Comparison of ENCODE assay signal across 19 cellular contexts in the genomic region with DNA sequence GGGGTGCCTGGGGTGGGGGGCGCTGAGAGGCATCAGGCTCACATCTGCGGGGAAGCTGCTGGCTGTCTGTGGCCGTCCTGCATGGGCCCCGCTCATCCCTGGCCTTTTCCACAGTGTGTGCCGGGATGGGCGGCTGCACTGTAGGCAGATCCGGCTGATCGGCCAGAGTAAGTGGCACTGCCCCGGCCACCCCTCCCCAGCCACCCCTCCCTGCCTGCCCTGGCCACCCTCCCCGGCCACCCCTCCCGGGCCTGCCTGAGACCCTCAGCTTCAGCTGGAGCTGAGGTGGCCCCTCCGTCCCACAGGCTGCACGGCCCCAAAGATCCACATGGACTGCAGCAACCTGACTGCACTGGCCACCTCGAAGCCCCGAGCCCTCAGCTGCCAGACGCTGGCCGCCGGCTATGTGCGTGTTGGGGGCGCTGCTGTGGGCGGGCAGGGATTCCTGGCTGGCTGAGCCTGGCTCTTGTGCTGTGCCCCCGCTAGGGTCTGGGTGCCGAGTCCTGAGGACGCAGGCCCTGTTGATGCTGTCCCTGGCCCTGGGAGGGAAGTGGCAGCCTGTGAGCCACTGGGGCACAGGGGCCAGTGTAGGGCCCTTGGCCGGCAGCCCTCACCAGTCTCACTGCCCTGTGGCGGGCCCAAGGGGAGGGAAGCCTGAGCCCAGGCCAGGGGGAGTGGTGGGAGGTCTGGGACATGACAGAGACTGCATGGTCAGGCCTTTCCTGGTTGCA. TPM values are rescaled to one million over a fixed set of nuclear protein-coding genes. Genes with fewer than 3 reads are reported as not detected.
"Had no signal": no experiment of that assay in that cellular context is flagged by ENCODE, and none has a peak within 500 bp of the region (broad histone marks: within the 10 kb centered on the region; RNA-seq: fewer than 3 reads in every experiment).

No MANE protein-coding gene starts in this region.

- H3K27ac ChIP-seq: body of pancreas, gastroesophageal sphincter, stomach had no signal

- H3K4me3 Mint-ChIP-seq: activated CD8-positive, alpha-beta T cell treated with anti-CD3 and anti-CD28 coated beads for 36 hours; activated naive CD4-positive, alpha-beta T cell treated with anti-CD3 and anti-CD28 coated beads for 36 hours; activated T-helper 1 cell treated with anti-CD3 and anti-CD28 coated beads, Interleukin-12 subunit alpha, Interleukin-12 subunit beta, Interleukin-2, Interleukin-4 antibody, amounts not matched to agents 30 ng/mL and 10 ng/mL and 1 ng/mL, durations not matched to agents 14 hours and 24 hours and 36 hours; central memory CD8-positive, alpha-beta T cell; dendritic cell treated with granulocyte-macrophage colony-stimulating factor and Interleukin-4, amounts not matched to agents 40 ng/mL and 50 ng/mL, for 4 days; naive thymus-derived CD8-positive, alpha-beta T cell had no signal

- FAIRE-seq: keratinocyte, urothelium cell line had no signal

- ATAC-seq: activated CD8-positive, alpha-beta T cell treated with anti-CD3 and anti-CD28 coated beads for 36 hours; gastroesophageal sphincter; mucosa of descending colon; naive thymus-derived CD8-positive, alpha-beta T cell had no signal

- H3K27ac Mint-ChIP-seq: activated CD8-positive, alpha-beta T cell treated with anti-CD3 and anti-CD28 coated beads for 36 hours; activated naive CD4-positive, alpha-beta T cell treated with anti-CD3 and anti-CD28 coated beads for 36 hours; activated T-helper 1 cell treated with anti-CD3 and anti-CD28 coated beads, Interleukin-12 subunit alpha, Interleukin-12 subunit beta, Interleukin-2, Interleukin-4 antibody, amounts not matched to agents 30 ng/mL and 10 ng/mL and 1 ng/mL, durations not matched to agents 14 hours and 24 hours and 36 hours; dendritic cell treated with granulocyte-macrophage colony-stimulating factor and Interleukin-4, amounts not matched to agents 40 ng/mL and 50 ng/mL, for 4 days; naive thymus-derived CD8-positive, alpha-beta T cell had no signal

- H3K9me3 Mint-ChIP-seq: activated CD8-positive, alpha-beta T cell treated with anti-CD3 and anti-CD28 coated beads for 36 hours; activated naive CD4-positive, alpha-beta T cell treated with anti-CD3 and anti-CD28 coated beads for 36 hours; central memory CD8-positive, alpha-beta T cell; dendritic cell treated with granulocyte-macrophage colony-stimulating factor and Interleukin-4, amounts not matched to agents 40 ng/mL and 50 ng/mL, for 4 days; naive thymus-derived CD8-positive, alpha-beta T cell had no signal

- H3K4me3 ChIP-seq: body of pancreas, gastroesophageal sphincter, mucosa of descending colon, stomach had no signal

- H3K27me3 Mint-ChIP-seq: activated CD8-positive, alpha-beta T cell treated with anti-CD3 and anti-CD28 coated beads for 36 hours; central memory CD8-positive, alpha-beta T cell had no signal

- H3K36me3 Mint-ChIP-seq: naive thymus-derived CD8-positive, alpha-beta T cell had no signal

- H3K27me3 ChIP-seq: body of pancreas had no signal

- H3K4me1 ChIP-seq: body of pancreas, gastroesophageal sphincter, stomach had no signal

- DNase-seq: activated CD4-positive, alpha-beta T cell treated with anti-CD3 and anti-CD28 coated beads for 4 hours; activated CD8-positive, alpha-beta T cell treated with anti-CD3 and anti-CD28 coated beads for 36 hours; activated naive CD4-positive, alpha-beta T cell treated with anti-CD3 and anti-CD28 coated beads for 36 hours; occipital lobe; stimulated activated CD4-positive, alpha-beta T cell treated with anti-CD3 and anti-CD28 coated beads, Interleukin-4, amount 100 ng/mL, for 4 hours had no signal

- H3K36me3 ChIP-seq: gastroesophageal sphincter, stomach had no signal

- H3K4me1 Mint-ChIP-seq: central memory CD8-positive, alpha-beta T cell; naive thymus-derived CD8-positive, alpha-beta T cell had no signal

- H3K9me3 ChIP-seq: body of pancreas, gastroesophageal sphincter, mucosa of descending colon, stomach had no signal

RNA-seq across cellular contexts. Expression of a gene that starts 10.9 kb away (rescaled TPM):
- total RNA-seq: activated CD8-positive, alpha-beta T cell treated with anti-CD3 and anti-CD28 coated beads for 36 hours; activated naive CD4-positive, alpha-beta T cell treated with anti-CD3 and anti-CD28 coated beads for 36 hours; activated T-helper 1 cell treated with anti-CD3 and anti-CD28 coated beads, Interleukin-12 subunit alpha, Interleukin-12 subunit beta, Interleukin-2, Interleukin-4 antibody, amounts not matched to agents 30 ng/mL and 10 ng/mL and 1 ng/mL, durations not matched to agents 14 hours and 24 hours and 36 hours; epithelial cell of proximal tubule; lung microvascular endothelial cell; naive thymus-derived CD8-positive, alpha-beta T cell; occipital lobe; skeletal muscle tissue; T-helper 2 cell treated with Interferon-gamma antibody and Interleukin-4, amounts not matched to agents 100 ng/mL and 5 ng/mL, for 36 hours had no signal
- polyA plus RNA-seq: keratinocyte; naive thymus-derived CD8-positive, alpha-beta T cell; stomach had no signal

RNA-seq across cellular contexts. Expression of a gene that starts 49.1 kb away (rescaled TPM):
- total RNA-seq: activated CD8-positive, alpha-beta T cell treated with anti-CD3 and anti-CD28 coated beads for 36 hours; activated naive CD4-positive, alpha-beta T cell treated with anti-CD3 and anti-CD28 coated beads for 36 hours; activated T-helper 1 cell treated with anti-CD3 and anti-CD28 coated beads, Interleukin-12 subunit alpha, Interleukin-12 subunit beta, Interleukin-2, Interleukin-4 antibody, amounts not matched to agents 30 ng/mL and 10 ng/mL and 1 ng/mL, durations not matched to agents 14 hours and 24 hours and 36 hours; epithelial cell of proximal tubule; lung microvascular endothelial cell; mucosa of descending colon; naive thymus-derived CD8-positive, alpha-beta T cell; occipital lobe; skeletal muscle tissue; T-helper 2 cell treated with Interferon-gamma antibody and Interleukin-4, amounts not matched to agents 100 ng/mL and 5 ng/mL, for 36 hours had no signal
- polyA plus RNA-seq: keratinocyte; naive thymus-derived CD8-positive, alpha-beta T cell had no signal
